1 cellular context compared by ENCODE assay signal in genomic region chr6:143397229-143398222, GRCh38.
TF ChIP-seq lines count a peak whose summit lies in the region.

No MANE protein-coding gene starts in this region.

TF ChIP-seq in HepG2, 621 proteins besides CTCF, POLR2A, EP300 and RAD21 (continued from another document and continues in another):
- TF ChIP-seq PLSCR1 (CRISPR knock-in tag; IDR thresholded peaks at IDR 0.05; ENCODE audit: borderline replicate concordance): no peak
- peak; percentile 68; the same call in 1 of the 2 replicates for TF ChIP-seq ZNF556 (CRISPR knock-in tag; IDR thresholded peaks at IDR 0.05; ENCODE audit: borderline replicate concordance)
- TF ChIP-seq, protein P1, sequence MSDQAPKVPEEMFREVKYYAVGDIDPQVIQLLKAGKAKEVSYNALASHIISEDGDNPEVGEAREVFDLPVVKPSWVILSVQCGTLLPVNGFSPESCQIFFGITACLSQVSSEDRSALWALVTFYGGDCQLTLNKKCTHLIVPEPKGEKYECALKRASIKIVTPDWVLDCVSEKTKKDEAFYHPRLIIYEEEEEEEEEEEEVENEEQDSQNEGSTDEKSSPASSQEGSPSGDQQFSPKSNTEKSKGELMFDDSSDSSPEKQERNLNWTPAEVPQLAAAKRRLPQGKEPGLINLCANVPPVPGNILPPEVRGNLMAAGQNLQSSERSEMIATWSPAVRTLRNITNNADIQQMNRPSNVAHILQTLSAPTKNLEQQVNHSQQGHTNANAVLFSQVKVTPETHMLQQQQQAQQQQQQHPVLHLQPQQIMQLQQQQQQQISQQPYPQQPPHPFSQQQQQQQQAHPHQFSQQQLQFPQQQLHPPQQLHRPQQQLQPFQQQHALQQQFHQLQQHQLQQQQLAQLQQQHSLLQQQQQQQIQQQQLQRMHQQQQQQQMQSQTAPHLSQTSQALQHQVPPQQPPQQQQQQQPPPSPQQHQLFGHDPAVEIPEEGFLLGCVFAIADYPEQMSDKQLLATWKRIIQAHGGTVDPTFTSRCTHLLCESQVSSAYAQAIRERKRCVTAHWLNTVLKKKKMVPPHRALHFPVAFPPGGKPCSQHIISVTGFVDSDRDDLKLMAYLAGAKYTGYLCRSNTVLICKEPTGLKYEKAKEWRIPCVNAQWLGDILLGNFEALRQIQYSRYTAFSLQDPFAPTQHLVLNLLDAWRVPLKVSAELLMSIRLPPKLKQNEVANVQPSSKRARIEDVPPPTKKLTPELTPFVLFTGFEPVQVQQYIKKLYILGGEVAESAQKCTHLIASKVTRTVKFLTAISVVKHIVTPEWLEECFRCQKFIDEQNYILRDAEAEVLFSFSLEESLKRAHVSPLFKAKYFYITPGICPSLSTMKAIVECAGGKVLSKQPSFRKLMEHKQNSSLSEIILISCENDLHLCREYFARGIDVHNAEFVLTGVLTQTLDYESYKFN (CRISPR knock-in tag; conservative IDR thresholded peaks at IDR 0.05): peak; percentile 87
- TF ChIP-seq ONECUT2 (CRISPR knock-in tag; IDR thresholded peaks at IDR 0.05): no peak
- TF ChIP-seq, protein P2, sequence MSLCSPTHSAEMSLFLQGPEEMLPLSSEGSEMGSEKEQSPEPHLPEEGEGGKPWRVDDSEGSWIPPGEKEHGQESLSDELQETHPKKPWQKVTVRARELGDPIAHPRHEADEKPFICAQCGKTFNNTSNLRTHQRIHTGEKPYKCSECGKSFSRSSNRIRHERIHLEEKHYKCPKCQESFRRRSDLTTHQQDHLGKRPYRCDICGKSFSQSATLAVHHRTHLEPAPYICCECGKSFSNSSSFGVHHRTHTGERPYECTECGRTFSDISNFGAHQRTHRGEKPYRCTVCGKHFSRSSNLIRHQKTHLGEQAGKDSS (CRISPR knock-in tag; IDR thresholded peaks at IDR 0.05; ENCODE audit: borderline replicate concordance, low read depth): peak; percentile 57; the same call in 1 of the 2 replicates
- peak; percentile 93 for TF ChIP-seq RFX1 (IDR thresholded peaks at IDR 0.05)
- no peak for TF ChIP-seq GABPA (IDR thresholded peaks at IDR 0.05; ENCODE audit: low read depth, low read length)
- peak; percentile 54 for TF ChIP-seq GABPA (CRISPR knock-in tag; IDR thresholded peaks at IDR 0.05; ENCODE audit: low read depth)
- no peak; the same call in 1 of the 2 replicates for TF ChIP-seq KLF6 (CRISPR knock-in tag; IDR thresholded peaks at IDR 0.05)
- no peak for TF ChIP-seq RNF219 (CRISPR knock-in tag; IDR thresholded peaks at IDR 0.05)
- peak; percentile 21; the same call in 1 of the 2 replicates for TF ChIP-seq MAZ (IDR thresholded peaks at IDR 0.05; ENCODE audit: borderline replicate concordance, low read depth, low read length)
- TF ChIP-seq MAZ (CRISPR knock-in tag; IDR thresholded peaks at IDR 0.05; ENCODE audit: low read depth): peak; percentile 24; the same call in 1 of the 2 replicates
- TF ChIP-seq, protein P3, sequence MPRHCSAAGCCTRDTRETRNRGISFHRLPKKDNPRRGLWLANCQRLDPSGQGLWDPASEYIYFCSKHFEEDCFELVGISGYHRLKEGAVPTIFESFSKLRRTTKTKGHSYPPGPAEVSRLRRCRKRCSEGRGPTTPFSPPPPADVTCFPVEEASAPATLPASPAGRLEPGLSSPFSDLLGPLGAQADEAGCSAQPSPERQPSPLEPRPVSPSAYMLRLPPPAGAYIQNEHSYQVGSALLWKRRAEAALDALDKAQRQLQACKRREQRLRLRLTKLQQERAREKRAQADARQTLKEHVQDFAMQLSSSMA (CRISPR knock-in tag; IDR thresholded peaks at IDR 0.05): no peak
- peak; percentile 78 for TF ChIP-seq KDM1A (CRISPR knock-in tag; IDR thresholded peaks at IDR 0.05)
- 0 out of 2 replicates have a peak, but pooled peaks have one; percentile 42 for TF ChIP-seq HOXD1 (CRISPR knock-in tag; IDR thresholded peaks at IDR 0.05)
- no peak for TF ChIP-seq TEAD2 (CRISPR knock-in tag; IDR thresholded peaks at IDR 0.05)
- no peak for TF ChIP-seq E2F2 (CRISPR knock-in tag; IDR thresholded peaks at IDR 0.05; ENCODE audit: borderline replicate concordance)
- TF ChIP-seq SYNCRIP (IDR thresholded peaks at IDR 0.05; ENCODE audit: insufficient read depth, low read depth, low read length): no peak
- TF ChIP-seq, protein P4, sequence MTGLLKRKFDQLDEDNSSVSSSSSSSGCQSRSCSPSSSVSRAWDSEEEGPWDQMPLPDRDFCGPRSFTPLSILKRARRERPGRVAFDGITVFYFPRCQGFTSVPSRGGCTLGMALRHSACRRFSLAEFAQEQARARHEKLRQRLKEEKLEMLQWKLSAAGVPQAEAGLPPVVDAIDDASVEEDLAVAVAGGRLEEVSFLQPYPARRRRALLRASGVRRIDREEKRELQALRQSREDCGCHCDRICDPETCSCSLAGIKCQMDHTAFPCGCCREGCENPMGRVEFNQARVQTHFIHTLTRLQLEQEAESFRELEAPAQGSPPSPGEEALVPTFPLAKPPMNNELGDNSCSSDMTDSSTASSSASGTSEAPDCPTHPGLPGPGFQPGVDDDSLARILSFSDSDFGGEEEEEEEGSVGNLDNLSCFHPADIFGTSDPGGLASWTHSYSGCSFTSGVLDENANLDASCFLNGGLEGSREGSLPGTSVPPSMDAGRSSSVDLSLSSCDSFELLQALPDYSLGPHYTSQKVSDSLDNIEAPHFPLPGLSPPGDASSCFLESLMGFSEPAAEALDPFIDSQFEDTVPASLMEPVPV (CRISPR knock-in tag; IDR thresholded peaks at IDR 0.05): no peak; the same call in none of the 2 replicates
- TF ChIP-seq FLYWCH1 (CRISPR knock-in tag; IDR thresholded peaks at IDR 0.05): no peak
- peak; percentile 34; the same call in 1 of the 2 replicates for TF ChIP-seq UBTF (CRISPR knock-in tag; IDR thresholded peaks at IDR 0.05)
- TF ChIP-seq ZKSCAN5 (CRISPR knock-in tag; IDR thresholded peaks at IDR 0.05): no peak
- TF ChIP-seq, protein P5, sequence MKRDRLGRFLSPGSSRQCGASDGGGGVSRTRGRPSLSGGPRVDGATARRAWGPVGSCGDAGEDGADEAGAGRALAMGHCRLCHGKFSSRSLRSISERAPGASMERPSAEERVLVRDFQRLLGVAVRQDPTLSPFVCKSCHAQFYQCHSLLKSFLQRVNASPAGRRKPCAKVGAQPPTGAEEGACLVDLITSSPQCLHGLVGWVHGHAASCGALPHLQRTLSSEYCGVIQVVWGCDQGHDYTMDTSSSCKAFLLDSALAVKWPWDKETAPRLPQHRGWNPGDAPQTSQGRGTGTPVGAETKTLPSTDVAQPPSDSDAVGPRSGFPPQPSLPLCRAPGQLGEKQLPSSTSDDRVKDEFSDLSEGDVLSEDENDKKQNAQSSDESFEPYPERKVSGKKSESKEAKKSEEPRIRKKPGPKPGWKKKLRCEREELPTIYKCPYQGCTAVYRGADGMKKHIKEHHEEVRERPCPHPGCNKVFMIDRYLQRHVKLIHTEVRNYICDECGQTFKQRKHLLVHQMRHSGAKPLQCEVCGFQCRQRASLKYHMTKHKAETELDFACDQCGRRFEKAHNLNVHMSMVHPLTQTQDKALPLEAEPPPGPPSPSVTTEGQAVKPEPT (CRISPR knock-in tag; IDR thresholded peaks at IDR 0.05; ENCODE audit: low read depth): peak; percentile 79; the same call in 1 of the 2 replicates
- TF ChIP-seq, protein P6, sequence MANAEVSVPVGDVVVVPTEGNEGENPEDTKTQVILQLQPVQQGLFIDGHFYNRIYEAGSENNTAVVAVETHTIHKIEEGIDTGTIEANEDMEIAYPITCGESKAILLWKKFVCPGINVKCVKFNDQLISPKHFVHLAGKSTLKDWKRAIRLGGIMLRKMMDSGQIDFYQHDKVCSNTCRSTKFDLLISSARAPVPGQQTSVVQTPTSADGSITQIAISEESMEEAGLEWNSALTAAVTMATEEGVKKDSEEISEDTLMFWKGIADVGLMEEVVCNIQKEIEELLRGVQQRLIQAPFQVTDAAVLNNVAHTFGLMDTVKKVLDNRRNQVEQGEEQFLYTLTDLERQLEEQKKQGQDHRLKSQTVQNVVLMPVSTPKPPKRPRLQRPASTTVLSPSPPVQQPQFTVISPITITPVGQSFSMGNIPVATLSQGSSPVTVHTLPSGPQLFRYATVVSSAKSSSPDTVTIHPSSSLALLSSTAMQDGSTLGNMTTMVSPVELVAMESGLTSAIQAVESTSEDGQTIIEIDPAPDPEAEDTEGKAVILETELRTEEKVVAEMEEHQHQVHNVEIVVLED (CRISPR knock-in tag; IDR thresholded peaks at IDR 0.05; ENCODE audit: borderline replicate concordance): peak; percentile 47; the same call in 1 of the 2 replicates
- TF ChIP-seq, protein P7, sequence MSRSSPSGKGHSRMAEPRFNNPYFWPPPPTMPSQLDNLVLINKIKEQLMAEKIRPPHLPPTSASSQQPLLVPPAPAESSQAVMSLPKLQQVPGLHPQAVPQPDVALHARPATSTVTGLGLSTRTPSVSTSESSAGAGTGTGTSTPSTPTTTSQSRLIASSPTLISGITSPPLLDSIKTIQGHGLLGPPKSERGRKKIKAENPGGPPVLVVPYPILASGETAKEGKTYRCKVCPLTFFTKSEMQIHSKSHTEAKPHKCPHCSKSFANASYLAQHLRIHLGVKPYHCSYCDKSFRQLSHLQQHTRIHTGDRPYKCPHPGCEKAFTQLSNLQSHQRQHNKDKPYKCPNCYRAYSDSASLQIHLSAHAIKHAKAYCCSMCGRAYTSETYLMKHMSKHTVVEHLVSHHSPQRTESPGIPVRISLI (CRISPR knock-in tag; IDR thresholded peaks at IDR 0.05; ENCODE audit: borderline replicate concordance): no peak
- no peak for TF ChIP-seq IRF1 (CRISPR knock-in tag; IDR thresholded peaks at IDR 0.05; ENCODE audit: low read depth)
- no peak for TF ChIP-seq CC2D1A (CRISPR knock-in tag; IDR thresholded peaks at IDR 0.05)
- no peak; the same call in 1 of the 2 replicates for TF ChIP-seq MEIS2 (CRISPR knock-in tag; IDR thresholded peaks at IDR 0.05)
- TF ChIP-seq IRF2 (CRISPR knock-in tag; IDR thresholded peaks at IDR 0.05): peak; percentile 71; the same call in 1 of the 2 replicates
- TF ChIP-seq SPEN (CRISPR knock-in tag; IDR thresholded peaks at IDR 0.05; ENCODE audit: low read depth): 0 out of 2 replicates have a peak, but pooled peaks have one; percentile 50
- 0 out of 2 replicates have a peak, but pooled peaks have one; percentile 12 for TF ChIP-seq CBFB (CRISPR knock-in tag; IDR thresholded peaks at IDR 0.05)
- TF ChIP-seq SIN3A (IDR thresholded peaks at IDR 0.05; ENCODE audit: borderline replicate concordance, low read depth, low read length): peak; percentile 82
- peak; percentile 79; the same call in 1 of the 2 replicates for TF ChIP-seq FOXJ3 (CRISPR knock-in tag; IDR thresholded peaks at IDR 0.05; ENCODE audit: borderline replicate concordance)
- peak; percentile 82; the same call in 1 of the 2 replicates for TF ChIP-seq MYPOP (CRISPR knock-in tag; IDR thresholded peaks at IDR 0.05)
- peak; percentile 32; the same call in 1 of the 2 replicates for TF ChIP-seq POGZ (CRISPR knock-in tag; IDR thresholded peaks at IDR 0.05)
